In genomic region chr13:44230071-44230470, GRCh38 we compare ENCODE assay signal across 24 cellular contexts.
DNase-seq lines count a peak whose midpoint lies in the region; ATAC-seq, FAIRE-seq and TF ChIP-seq lines count a peak whose summit lies in the region.
"Had no signal": no experiment of that assay in that cellular context is flagged by ENCODE, and none has a peak within 500 bp of the region (broad histone marks: within the 10 kb centered on the region; RNA-seq: fewer than 3 reads in every experiment).

No MANE protein-coding gene starts in this region.

- H3K9me2 ChIP-seq in hepatocyte (replicated peaks; ENCODE audit: insufficient read depth), result no peaks in the 10 kb centered on the region

- TF ChIP-seq CTCF in A549 (IDR thresholded peaks at IDR 0.05) (no peak), hepatocyte (IDR thresholded peaks at IDR 0.05; ENCODE audit: poor library complexity) (no peak), spleen (IDR thresholded peaks at IDR 0.05 in 8 of 11, conservative IDR thresholded peaks at IDR 0.05 in 3 of 11) (no peak)

- H2AFZ ChIP-seq in hepatocyte, result no peak overlapping the region

- no peak for TF ChIP-seq RAD21 in A549 (conservative IDR thresholded peaks at IDR 0.05 in 1 of 2, IDR thresholded peaks at IDR 0.05 in 1 of 2)

- CTCF ChIA-PET in A549 (lab: Yijun Ruan, JAX), result no interaction called here

- no peaks in the 10 kb centered on the region for H4K20me1 ChIP-seq in hepatocyte (ENCODE audit: insufficient read depth, poor library complexity, severe bottlenecking)

- no peak for FAIRE-seq in A549 (lab: Jason Lieb, UNC)
- FAIRE-seq: GM12891 had no signal

- peak overlapping the region; percentile 90 to 97 for H3K27ac ChIP-seq in A549
- H3K27ac ChIP-seq in hepatocyte, result peak overlapping the region; percentile 2
- H3K27ac ChIP-seq in spleen, result no peak overlapping the region
- H3K27ac ChIP-seq: 22Rv1 had no signal

- H3K9me3 ChIP-seq in A549 (peaks cover 10% of the 10 kb centered on the region; the same call in 2 of the 3 replicates), hepatocyte (ENCODE audit: low read depth) (no peaks in the 10 kb centered on the region), spleen (peaks cover 0 to 7% (median 0%) of the 10 kb centered on the region in 8 donors)

- intact Hi-C loops in spleen (cut with DNase I; ENCODE audit: low total_unique reads), result no loop called here

- POLR2A ChIA-PET in A549 (lab: Yijun Ruan, JAX), result no interaction called here

- no peak for ATAC-seq in A549
- ATAC-seq in HG03521 (IDR thresholded peaks at IDR 0.05; ENCODE audit: unreplicated experiment), result no peak
- no peak for ATAC-seq in GM18858 (IDR thresholded peaks at IDR 0.05; ENCODE audit: unreplicated experiment)

- peaks cover 41% of the 10 kb centered on the region for H3K4me1 ChIP-seq in A549
- H3K4me1 ChIP-seq in hepatocyte (ENCODE audit: insufficient read depth), result peaks cover 22% of the 10 kb centered on the region
- H3K4me1 ChIP-seq in spleen, result no peaks in the 10 kb centered on the region

- H3K79me2 ChIP-seq in hepatocyte, result no peaks in the 10 kb centered on the region

- H3K4me3 ChIP-seq in A549, result no peak overlapping the region
- no peak overlapping the region for H3K4me3 ChIP-seq in hepatocyte
- H3K4me3 ChIP-seq in spleen, result no peak overlapping the region

- no peak for TF ChIP-seq POLR2A in A549 (IDR thresholded peaks at IDR 0.05; ENCODE audit: low read length)
- no peak for TF ChIP-seq POLR2A in spleen (IDR thresholded peaks at IDR 0.05)

- DNase-seq in A549 (ENCODE audit: low read depth in 1 of 2, low spot score in 1 of 2) (no peak), H4 (ENCODE audit: low spot score) (peak; percentile 36), astrocyte of the hippocampus (ENCODE audit: low read depth, low spot score) (peak; percentile 17), hepatocyte (ENCODE audit: low spot score) (no peak), spleen (no peak), mesenteric fat pad (ENCODE audit: low spot score) (no peak)
- DNase-seq: ACHN; CD4-positive, alpha-beta T cell; DMS79; GF-D8; H7; Karpas-422; NCI-H1092 treated with DMSO at 0.1 percent for 48 hours; NCI-H1436; NCI-H187; NCI-H2081 treated with DMSO at 0.1 percent for 48 hours; NCI-H2171; NCI-H345; NCI-H524; NCI-H774 had no signal

- WGBS in A549 (ENCODE audit: missing lambda C conversion rate), result 86% methylated on average over 7 of the region's 7 CpGs
- WGBS in hepatocyte (ENCODE audit: low lambda C conversion rate, missing lambda C conversion rate), result 41% methylated on average over 7 of the region's 7 CpGs
- 85 to 91% (median 88%) methylated on average over 7 of the region's 7 CpGs for WGBS in spleen, 5 donors

- no peak for TF ChIP-seq EP300 in A549 (IDR thresholded peaks at IDR 0.05)

- H3K27me3 ChIP-seq in hepatocyte (no peaks in the 10 kb centered on the region), spleen (replicated peaks in 1 of 7) (peaks cover 0 to 7% (median 0%) of the 10 kb centered on the region in 7 donors)

- H3K4me2 ChIP-seq in A549 (no peak overlapping the region), hepatocyte (no peak overlapping the region)

- H3K36me3 ChIP-seq in hepatocyte (replicated peaks; ENCODE audit: insufficient read depth, low read depth), result no peaks in the 10 kb centered on the region
- H3K36me3 ChIP-seq in spleen, result no peaks in the 10 kb centered on the region

TF ChIP-seq in A549, 52 proteins besides CTCF, POLR2A, EP300 and RAD21:
- TF ChIP-seq NPAS2 (CRISPR knock-in tag; IDR thresholded peaks at IDR 0.05; ENCODE audit: borderline replicate concordance) (no peak), GATA3 (IDR thresholded peaks at IDR 0.05; ENCODE audit: borderline replicate concordance) (no peak), HDAC2 (IDR thresholded peaks at IDR 0.05) (no peak), TP53 (CRISPR knock-in tag; IDR thresholded peaks at IDR 0.05) (no peak), HMGXB4 (CRISPR knock-in tag; IDR thresholded peaks at IDR 0.05; ENCODE audit: borderline replicate concordance) (no peak), HOXB13 (CRISPR knock-in tag; IDR thresholded peaks at IDR 0.05; ENCODE audit: low read depth) (no peak), CHD2 (IDR thresholded peaks at IDR 0.05; ENCODE audit: low read length, partially characterized antibody) (no peak), RARB (CRISPR knock-in tag; IDR thresholded peaks at IDR 0.05) (no peak), MYC (IDR thresholded peaks at IDR 0.05; ENCODE audit: borderline replicate concordance, low read length) (no peak), MAX (IDR thresholded peaks at IDR 0.05) (no peak), SMC3 (IDR thresholded peaks at IDR 0.05) (no peak), HEYL (CRISPR knock-in tag; IDR thresholded peaks at IDR 0.05) (no peak), ZFP36 (IDR thresholded peaks at IDR 0.05; ENCODE audit: borderline replicate concordance, partially characterized antibody) (no peak), CBX8 (IDR thresholded peaks at IDR 0.05) (no peak)
- TF ChIP-seq, protein P1, sequence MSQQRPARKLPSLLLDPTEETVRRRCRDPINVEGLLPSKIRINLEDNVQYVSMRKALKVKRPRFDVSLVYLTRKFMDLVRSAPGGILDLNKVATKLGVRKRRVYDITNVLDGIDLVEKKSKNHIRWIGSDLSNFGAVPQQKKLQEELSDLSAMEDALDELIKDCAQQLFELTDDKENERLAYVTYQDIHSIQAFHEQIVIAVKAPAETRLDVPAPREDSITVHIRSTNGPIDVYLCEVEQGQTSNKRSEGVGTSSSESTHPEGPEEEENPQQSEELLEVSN (IDR thresholded peaks at IDR 0.05; ENCODE audit: borderline replicate concordance, low read depth), result no peak
- TF ChIP-seq, protein P2, sequence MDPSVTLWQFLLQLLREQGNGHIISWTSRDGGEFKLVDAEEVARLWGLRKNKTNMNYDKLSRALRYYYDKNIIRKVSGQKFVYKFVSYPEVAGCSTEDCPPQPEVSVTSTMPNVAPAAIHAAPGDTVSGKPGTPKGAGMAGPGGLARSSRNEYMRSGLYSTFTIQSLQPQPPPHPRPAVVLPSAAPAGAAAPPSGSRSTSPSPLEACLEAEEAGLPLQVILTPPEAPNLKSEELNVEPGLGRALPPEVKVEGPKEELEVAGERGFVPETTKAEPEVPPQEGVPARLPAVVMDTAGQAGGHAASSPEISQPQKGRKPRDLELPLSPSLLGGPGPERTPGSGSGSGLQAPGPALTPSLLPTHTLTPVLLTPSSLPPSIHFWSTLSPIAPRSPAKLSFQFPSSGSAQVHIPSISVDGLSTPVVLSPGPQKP (IDR thresholded peaks at IDR 0.05; ENCODE audit: low read depth, low read length), result no peak

Comparison
In these comparisons a context has a peak if more than half of its experiments do, and no peak if none do; other contexts are left out.
1. DNase-seq: peak in H4 (single experiment) and astrocyte of the hippocampus (single experiment); none in A549 (0 of 2), hepatocyte (single experiment), spleen (single experiment) and mesenteric fat pad (single experiment).
2. H3K27ac ChIP-seq: peak in A549 (2 of 2) and hepatocyte (single experiment); none in spleen (0 of 8).